ENCODE assay signal across 11 cellular contexts in genomic region chr22:24516301-24516737, GRCh38. TPM values are rescaled to one million over a fixed set of nuclear protein-coding genes. Genes with fewer than 3 reads are reported as not detected.
DNase-seq lines count a peak whose midpoint lies in the region; ATAC-seq and TF ChIP-seq lines count a peak whose summit lies in the region.
"Had no signal": no experiment of that assay in that cellular context is flagged by ENCODE, and none has a peak within 500 bp of the region (broad histone marks: within the 10 kb centered on the region; RNA-seq: fewer than 3 reads in every experiment).

No MANE protein-coding gene starts in this region.

- H3K4me2 ChIP-seq in mesenchymal stem cell (ENCODE audit: low read length, poor library complexity, severe bottlenecking), result peak overlapping the region; percentile 64

- H3K27me3 ChIP-seq in body of pancreas, result no peaks in the 10 kb centered on the region
- peaks cover 0 to 10% of the 10 kb centered on the region in 2 experiments for H3K27me3 ChIP-seq in mesenchymal stem cell (ENCODE audit: control insufficient read depth in 1 of 2, insufficient read depth in 1 of 2, low read length in 2 of 2)

- H3K4ac ChIP-seq in mesenchymal stem cell (ENCODE audit: low read depth in 1 of 2, low read length in 2 of 2), result no peak overlapping the region

- H3K4me3 ChIP-seq in body of pancreas, result no peak overlapping the region
- H3K4me3 ChIP-seq in mesenchymal stem cell (ENCODE audit: insufficient read depth in 1 of 2, low read depth in 1 of 2, low read length in 2 of 2), result peak overlapping the region in 1 of 2 experiments; percentile 62
- H3K4me3 ChIP-seq: SK-N-MC had no signal

- TF ChIP-seq CTCF in AG09319 (IDR thresholded peaks at IDR 0.05; ENCODE audit: low read depth, low read length), result peak; percentile 9; the same call in 1 of the 2 replicates
- TF ChIP-seq CTCF in body of pancreas (IDR thresholded peaks at IDR 0.05), result no peak

- no peak overlapping the region for H3K14ac ChIP-seq in mesenchymal stem cell (ENCODE audit: low read length in 2 of 2)

- no peak overlapping the region for H3K23ac ChIP-seq in mesenchymal stem cell (ENCODE audit: low read length in 2 of 2)

- no peak overlapping the region for H3K4me3 Mint-ChIP-seq in effector memory CD8-positive, alpha-beta T cell
- H3K4me3 Mint-ChIP-seq: activated naive CD8-positive, alpha-beta T cell had no signal

- H2BK120ac ChIP-seq in mesenchymal stem cell (ENCODE audit: low read depth, low read length), result no peak overlapping the region

- no peaks in the 10 kb centered on the region for H3K27me3 Mint-ChIP-seq in effector memory CD8-positive, alpha-beta T cell

- no peak overlapping the region for H3K27ac Mint-ChIP-seq in effector memory CD8-positive, alpha-beta T cell
- H3K27ac Mint-ChIP-seq: activated naive CD8-positive, alpha-beta T cell had no signal

- ATAC-seq in body of pancreas (peak; percentile 40), HG02840 (IDR thresholded peaks at IDR 0.05; ENCODE audit: low FRiP score, unreplicated experiment) (no peak)
- no peak for ATAC-seq in effector memory CD8-positive, alpha-beta T cell (replicated peaks)

- H2BK15ac ChIP-seq in mesenchymal stem cell (ENCODE audit: low read depth, poor library complexity, severe bottlenecking), result no peak overlapping the region

- no peak overlapping the region for H4K91ac ChIP-seq in mesenchymal stem cell (ENCODE audit: low read length)

- peak; percentile 69 for DNase-seq in AG09319 (ENCODE audit: extremely low read depth, low read depth)
- DNase-seq in HS-5 (ENCODE audit: low read depth), result peak; percentile 67
- peak in 2 of 4 donors; percentile 38 to 42 for DNase-seq in body of pancreas
- peak; percentile 96 for DNase-seq in mesenchymal stem cell
- no peak for DNase-seq in activated CD8-positive, alpha-beta memory T cell treated with anti-CD3 and anti-CD28 coated beads, Interleukin-2, amount 50 U/mL, for 4 hours
- DNase-seq in effector memory CD8-positive, alpha-beta T cell, result no peak
- DNase-seq in KG1 (lab: John Stamatoyannopoulos, UW), result no peak
- DNase-seq: DMS79 had no signal

- WGBS in body of pancreas, 2 donors, result 44 to 60% methylated on average over 1 to 3 of the region's 3 CpGs
- WGBS in mesenchymal stem cell, result 21% methylated on average over 3 of the region's 3 CpGs

- H3K9me3 Mint-ChIP-seq in effector memory CD8-positive, alpha-beta T cell, result no peaks in the 10 kb centered on the region

- H2AK5ac ChIP-seq in mesenchymal stem cell (ENCODE audit: low read length, severe bottlenecking), result no peak overlapping the region

- no peak overlapping the region for H2BK12ac ChIP-seq in mesenchymal stem cell (ENCODE audit: low read length in 2 of 2)

- H3K4me1 ChIP-seq in body of pancreas, result peaks cover 24% of the 10 kb centered on the region
- peaks cover 8% of the 10 kb centered on the region for H3K4me1 ChIP-seq in mesenchymal stem cell (ENCODE audit: control insufficient read depth, insufficient read depth, low read depth, low read length)

- H2BK5ac ChIP-seq in mesenchymal stem cell (ENCODE audit: low read depth, low read length, poor library complexity, severe bottlenecking), result no peak overlapping the region

- intact Hi-C loops in body of pancreas (cut with DNase I), result no loop called here

- H3K36me3 ChIP-seq in body of pancreas (replicated peaks in 1 of 2; ENCODE audit: insufficient read depth in 1 of 2, low read depth in 2 of 2) (no peaks in the 10 kb centered on the region), mesenchymal stem cell (ENCODE audit: control insufficient read depth in 1 of 2, insufficient read depth in 2 of 2, low read depth in 1 of 2, low read length in 2 of 2) (no peaks in the 10 kb centered on the region)

- peaks cover 3% of the 10 kb centered on the region for H3K36me3 Mint-ChIP-seq in effector memory CD8-positive, alpha-beta T cell (ENCODE audit: insufficient read depth)
- H3K36me3 Mint-ChIP-seq: activated naive CD8-positive, alpha-beta T cell had no signal

- peaks cover 0 to 3% of the 10 kb centered on the region in 2 donors for H3K4me1 Mint-ChIP-seq in effector memory CD8-positive, alpha-beta T cell (ENCODE audit: low read depth in 2 of 2)

- no peaks in the 10 kb centered on the region for H3K9me3 ChIP-seq in body of pancreas
- no peaks in the 10 kb centered on the region for H3K9me3 ChIP-seq in mesenchymal stem cell (ENCODE audit: control insufficient read depth, low read length)

- no peak overlapping the region for H3K9ac ChIP-seq in mesenchymal stem cell (ENCODE audit: low read length)

- no peak overlapping the region for H4K8ac ChIP-seq in mesenchymal stem cell (ENCODE audit: low read length)

- no peak overlapping the region for H2AFZ ChIP-seq in mesenchymal stem cell (ENCODE audit: low read depth, low read length)

- no peak for TF ChIP-seq POLR2A in body of pancreas (IDR thresholded peaks at IDR 0.05)

- H3K27ac ChIP-seq in body of pancreas (peak overlapping the region in 1 of 4 donors; percentile 10), mesenchymal stem cell (ENCODE audit: low read length, poor library complexity, severe bottlenecking) (peak overlapping the region; percentile 59)
- H3K27ac ChIP-seq: SK-N-MC had no signal

- peak overlapping the region in 1 of 2 experiments; percentile 25 for H3K18ac ChIP-seq in mesenchymal stem cell (ENCODE audit: low read depth in 1 of 2, low read length in 2 of 2)

- no peaks in the 10 kb centered on the region for H3K79me1 ChIP-seq in mesenchymal stem cell (replicated peaks; ENCODE audit: low read length, poor library complexity, severe bottlenecking)

RNA-seq across cellular contexts. Expression of gene UPB1, which starts 21.2 kb away (rescaled TPM):
- under 1 TPM in 1 of 2 donors, not detected in 1; 0.52 TPM for total RNA-seq in body of pancreas
- polyA plus RNA-seq in mesenchymal stem cell (2013, experiment 1 of 2), result 0.06 TPM
- polyA plus RNA-seq in mesenchymal stem cell (2013, experiment 2 of 2), result 0.04 TPM

RNA-seq across cellular contexts. Expression of gene GUCD1, which starts 38.6 kb away (rescaled TPM):
- 10 to 100 TPM; 44.4 to 58.7 TPM for total RNA-seq in body of pancreas
- polyA plus RNA-seq in mesenchymal stem cell (2013, experiment 1 of 2), result 72.5 TPM
- polyA plus RNA-seq in mesenchymal stem cell (2013, experiment 2 of 2), result 69.0 TPM

RNA-seq across cellular contexts. Expression of gene SNRPD3, which starts 39.5 kb away (rescaled TPM):
- 10 to 100 TPM; 30.4 to 65.6 TPM for total RNA-seq in body of pancreas
- 65.6 TPM for polyA plus RNA-seq in mesenchymal stem cell (2013, experiment 1 of 2)
- polyA plus RNA-seq in mesenchymal stem cell (2013, experiment 2 of 2), result 63.3 TPM

Comparison
In these comparisons a context has a peak if more than half of its experiments do, and no peak if none do; other contexts are left out.
1. DNase-seq: peak in AG09319 (single experiment), HS-5 (single experiment) and mesenchymal stem cell (single experiment); none in activated CD8-positive, alpha-beta memory T cell treated with anti-CD3 and anti-CD28 coated beads, Interleukin-2, amount 50 U/mL, for 4 hours (single experiment), effector memory CD8-positive, alpha-beta T cell (0 of 3) and KG1 (single experiment).